ENCODE assay signal across 2 cellular contexts in the genomic region with DNA sequence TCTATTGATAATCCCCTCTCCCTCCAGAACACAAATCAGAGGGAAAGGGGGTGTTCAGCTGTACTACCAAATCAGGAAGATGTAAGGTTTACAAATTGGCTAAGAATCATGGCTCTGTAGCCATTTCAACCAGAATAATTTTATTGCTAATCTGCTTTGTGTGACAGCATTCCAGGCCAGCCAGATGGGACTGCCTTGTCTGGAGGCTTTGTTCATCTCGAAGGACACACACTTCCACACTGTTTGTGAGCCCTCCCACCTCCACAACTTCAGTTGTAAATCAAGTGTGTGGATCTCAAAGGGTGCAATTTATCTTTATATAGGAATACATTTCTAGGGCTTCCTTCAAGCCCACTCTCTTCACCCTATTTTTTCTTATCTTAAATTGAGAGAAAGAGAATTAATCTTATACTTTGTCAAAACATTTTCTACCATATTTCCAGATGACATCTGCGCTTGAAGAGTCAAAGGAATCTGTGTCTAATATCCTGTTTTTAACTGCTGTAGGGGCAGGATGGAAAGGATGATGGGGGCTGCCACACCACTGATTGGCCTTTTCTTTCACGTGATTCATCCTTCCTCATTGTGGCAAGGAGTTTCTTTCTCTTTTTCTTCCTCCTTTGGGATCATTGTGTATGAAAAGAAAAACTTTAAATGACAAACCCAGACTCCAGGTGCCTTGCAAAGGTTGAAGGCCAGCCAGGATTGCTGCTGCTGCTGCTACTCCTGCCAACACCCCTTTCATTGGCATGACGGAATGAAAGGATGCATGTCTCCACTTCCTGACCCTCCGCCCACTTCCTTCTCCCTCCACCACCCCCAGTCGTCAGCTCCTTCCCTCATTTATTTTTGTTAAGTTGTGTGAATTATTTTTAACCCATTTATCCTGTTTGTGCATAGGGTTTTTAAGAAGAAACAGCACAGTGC.
TF ChIP-seq lines count a peak whose summit lies in the region.

No MANE protein-coding gene starts in this region.

TF ChIP-seq in liver, 16 proteins besides CTCF, POLR2A, EP300 and RAD21:
- peak; percentile 17 for TF ChIP-seq NR2F2 (IDR thresholded peaks at IDR 0.05)
- no peak for TF ChIP-seq GABPA (IDR thresholded peaks at IDR 0.05 in 1 of 2, conservative IDR thresholded peaks at IDR 0.05 in 1 of 2)
- TF ChIP-seq EGR1 (IDR thresholded peaks at IDR 0.05; ENCODE audit: low read depth in 2 of 2), result no peak

TF ChIP-seq in HepG2, 621 proteins besides CTCF, POLR2A, EP300 and RAD21:
- TF ChIP-seq WIZ (CRISPR knock-in tag; IDR thresholded peaks at IDR 0.05), result no peak
- no peak for TF ChIP-seq ZZZ3 (CRISPR knock-in tag; IDR thresholded peaks at IDR 0.05; ENCODE audit: borderline replicate concordance)
- TF ChIP-seq, protein P1, sequence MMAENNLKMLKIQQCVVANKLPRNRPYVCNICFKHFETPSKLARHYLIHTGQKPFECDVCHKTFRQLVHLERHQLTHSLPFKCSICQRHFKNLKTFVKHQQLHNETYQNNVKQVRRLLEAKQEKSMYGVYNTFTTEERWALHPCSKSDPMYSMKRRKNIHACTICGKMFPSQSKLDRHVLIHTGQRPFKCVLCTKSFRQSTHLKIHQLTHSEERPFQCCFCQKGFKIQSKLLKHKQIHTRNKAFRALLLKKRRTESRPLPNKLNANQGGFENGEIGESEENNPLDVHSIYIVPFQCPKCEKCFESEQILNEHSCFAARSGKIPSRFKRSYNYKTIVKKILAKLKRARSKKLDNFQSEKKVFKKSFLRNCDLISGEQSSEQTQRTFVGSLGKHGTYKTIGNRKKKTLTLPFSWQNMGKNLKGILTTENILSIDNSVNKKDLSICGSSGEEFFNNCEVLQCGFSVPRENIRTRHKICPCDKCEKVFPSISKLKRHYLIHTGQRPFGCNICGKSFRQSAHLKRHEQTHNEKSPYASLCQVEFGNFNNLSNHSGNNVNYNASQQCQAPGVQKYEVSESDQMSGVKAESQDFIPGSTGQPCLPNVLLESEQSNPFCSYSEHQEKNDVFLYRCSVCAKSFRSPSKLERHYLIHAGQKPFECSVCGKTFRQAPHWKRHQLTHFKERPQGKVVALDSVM (CRISPR knock-in tag; IDR thresholded peaks at IDR 0.05), result no peak
